8 cellular contexts compared by ENCODE assay signal in the genomic region with DNA sequence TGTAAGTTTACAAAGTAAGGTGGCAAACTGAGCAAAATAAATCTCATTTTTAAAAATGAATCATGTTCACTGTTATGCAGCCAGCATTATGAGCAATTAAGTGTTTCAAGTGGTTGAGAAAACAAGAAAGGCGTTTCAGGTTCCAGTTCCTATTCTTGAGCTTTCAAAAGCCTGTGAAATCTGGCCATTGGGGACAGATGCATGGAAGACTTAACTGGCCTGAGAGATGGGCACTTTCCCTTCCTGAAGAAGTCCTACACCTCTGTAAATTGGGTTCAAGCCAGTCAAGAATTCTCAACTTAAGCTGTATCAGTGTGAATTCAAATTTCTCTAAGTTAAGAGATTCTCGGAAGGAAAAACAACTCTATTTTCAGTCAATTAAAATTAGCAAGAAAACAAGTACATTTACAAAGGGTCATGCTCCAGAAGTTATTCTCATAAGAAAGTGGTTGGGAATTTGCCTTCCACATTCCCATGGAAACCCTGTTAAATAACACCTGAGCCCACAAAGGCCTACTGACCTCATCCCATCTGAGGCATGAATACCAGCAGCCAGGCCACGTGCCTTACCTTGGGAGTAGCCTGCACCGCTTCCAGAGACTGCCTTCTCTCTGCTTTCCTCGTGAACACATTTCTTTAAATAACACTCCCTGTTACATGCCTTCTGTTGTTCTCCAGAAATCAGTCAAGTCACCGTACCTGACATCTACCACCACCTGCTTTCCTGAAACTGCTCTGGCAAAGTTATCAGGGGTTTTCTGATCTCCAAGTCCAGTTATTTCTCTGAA. TPM values are rescaled to one million over a fixed set of nuclear protein-coding genes. Genes with fewer than 3 reads are reported as not detected.
DNase-seq lines count a peak whose midpoint lies in the region; ATAC-seq, FAIRE-seq and TF ChIP-seq lines count a peak whose summit lies in the region.

No MANE protein-coding gene starts in this region.

- ATAC-seq in GM19455 (IDR thresholded peaks at IDR 0.05; ENCODE audit: unreplicated experiment) (peak; percentile 72), HG03432 (IDR thresholded peaks at IDR 0.05; ENCODE audit: unreplicated experiment) (peak; percentile 72)
- ATAC-seq in stimulated activated naive CD8-positive, alpha-beta T cell treated with anti-CD3 and anti-CD28 coated beads, Interleukin-15, Interleukin-2, amounts not matched to agents 100 U/mL and 50 U/mL, for 24 hours: peak; percentile 45

- no peak overlapping the region for H2AFZ ChIP-seq in astrocyte (ENCODE audit: low read depth, low read length)

- FAIRE-seq in astrocyte (lab: Jason Lieb, UNC): no peak

- H3K4me3 ChIP-seq in astrocyte (ENCODE audit: insufficient read depth, low read depth, low read length): no peak overlapping the region

- H3K9ac ChIP-seq in astrocyte (ENCODE audit: low read length): no peak overlapping the region

- H3K9me3 Mint-ChIP-seq in astrocyte (ENCODE audit: unreplicated experiment): peaks cover 4% of the 10 kb centered on the region

- DNase-seq in DMS53 treated with DMSO at 0.1 percent for 48 hours (lab: John Stamatoyannopoulos, UW; ENCODE audit: unreplicated experiment) (peak; percentile 65), astrocyte (ENCODE audit: low read depth) (peak; percentile 20), GF-D8 (lab: John Stamatoyannopoulos, UW) (no peak), NCI-H2171 treated with DMSO at 0.1 percent for 48 hours (lab: John Stamatoyannopoulos, UW) (no peak), SHP77 (lab: John Stamatoyannopoulos, UW) (no peak)
- no peak for DNase-seq in stimulated activated naive CD8-positive, alpha-beta T cell treated with anti-CD3 and anti-CD28 coated beads, Interleukin-15, Interleukin-2, amounts not matched to agents 100 U/mL and 50 U/mL, for 24 hours

- no peak for TF ChIP-seq CTCF in astrocyte (IDR thresholded peaks at IDR 0.05; ENCODE audit: insufficient read depth, low read depth, low read length)

- peak overlapping the region; percentile 59 for H3K27ac Mint-ChIP-seq in astrocyte (ENCODE audit: unreplicated experiment)

- no peak overlapping the region for H3K4me3 Mint-ChIP-seq in astrocyte (ENCODE audit: unreplicated experiment)

- peaks cover 34% of the 10 kb centered on the region for H3K79me2 ChIP-seq in astrocyte (ENCODE audit: insufficient read depth, low read length)

- H3K27ac ChIP-seq in astrocyte (ENCODE audit: low read depth, low read length): no peak overlapping the region

- H3K4me1 ChIP-seq in astrocyte (ENCODE audit: insufficient read depth, low read length): peaks cover 6% of the 10 kb centered on the region

- peaks cover 14% of the 10 kb centered on the region for H3K4me1 Mint-ChIP-seq in astrocyte (ENCODE audit: low read depth, unreplicated experiment)

- no peak overlapping the region for H3K4me2 ChIP-seq in astrocyte (ENCODE audit: low read length)

- no peaks in the 10 kb centered on the region for H3K27me3 ChIP-seq in astrocyte (ENCODE audit: insufficient read depth, low read length)

- H3K9me3 ChIP-seq in astrocyte (ENCODE audit: insufficient read depth, low read depth, low read length): no peaks in the 10 kb centered on the region

- no peaks in the 10 kb centered on the region for H3K27me3 Mint-ChIP-seq in astrocyte (ENCODE audit: low read depth, unreplicated experiment)

- peaks cover 3% of the 10 kb centered on the region for H4K20me1 ChIP-seq in astrocyte (ENCODE audit: insufficient read depth, low read length)

- no peaks in the 10 kb centered on the region for H3K36me3 ChIP-seq in astrocyte (ENCODE audit: insufficient read depth, low read length)

- no peaks in the 10 kb centered on the region for H3K36me3 Mint-ChIP-seq in astrocyte (ENCODE audit: low read depth, unreplicated experiment)

RNA-seq across cellular contexts. Expression of a gene that starts 19.4 kb away (rescaled TPM):
- 1.7 TPM in 2 replicates for total RNA-seq in astrocyte

RNA-seq across cellular contexts. Expression of a gene that starts 49.5 kb away (rescaled TPM):
- total RNA-seq in astrocyte: 4.8 and 6.2 TPM in 2 replicates

Comparison
In these comparisons a context has a peak if more than half of its experiments do, and no peak if none do; other contexts are left out.
1. DNase-seq: peak in DMS53 treated with DMSO at 0.1 percent for 48 hours (single experiment) and astrocyte (single experiment); none in stimulated activated naive CD8-positive, alpha-beta T cell treated with anti-CD3 and anti-CD28 coated beads, Interleukin-15, Interleukin-2, amounts not matched to agents 100 U/mL and 50 U/mL, for 24 hours (single experiment), GF-D8 (single experiment), NCI-H2171 treated with DMSO at 0.1 percent for 48 hours (single experiment) and SHP77 (0 of 2).
2. Peak in every context shown above with its lines, with median percentiles within 50 percentile points of each other: ATAC-seq.